1 cellular context compared by ENCODE assay signal in the genomic region with DNA sequence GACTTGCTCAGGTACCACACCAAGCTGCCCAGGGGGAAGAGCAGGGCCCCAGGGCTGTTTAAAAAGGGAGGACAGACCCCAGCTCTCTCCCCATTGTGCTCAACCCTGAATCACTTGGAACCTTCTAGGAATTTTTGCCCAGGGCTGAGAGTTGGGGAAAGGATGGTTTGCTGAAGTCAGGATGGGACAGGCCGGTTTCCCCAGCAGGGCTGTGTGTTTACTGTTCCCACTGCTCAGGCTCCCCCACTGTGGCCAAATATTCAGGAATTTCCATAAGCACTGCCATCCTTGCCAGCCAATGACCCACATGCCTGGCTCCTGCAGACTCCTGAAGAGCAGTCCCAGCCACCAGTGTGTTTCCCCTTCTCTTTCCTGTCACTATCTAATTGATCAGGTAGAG.
TF ChIP-seq lines count a peak whose summit lies in the region.

No MANE protein-coding gene starts in this region.

TF ChIP-seq in H1, 55 proteins besides CTCF, POLR2A, EP300 and RAD21:
- no peak for TF ChIP-seq SAP30 (IDR thresholded peaks at IDR 0.05; ENCODE audit: insufficient read depth, insufficient replicate concordance, low read length)
- TF ChIP-seq YY1 (IDR thresholded peaks at IDR 0.05; ENCODE audit: low read depth, low read length), result no peak
- no peak for TF ChIP-seq CHD1 (IDR thresholded peaks at IDR 0.05; ENCODE audit: low read depth, low read length)
- TF ChIP-seq TBP (IDR thresholded peaks at IDR 0.05; ENCODE audit: low read depth, low read length), result no peak
- TF ChIP-seq RNF2 (IDR thresholded peaks at IDR 0.05; ENCODE audit: borderline replicate concordance, low read depth, low read length, missing control alignments, poor library complexity, severe bottlenecking), result no peak
- TF ChIP-seq EZH2 (IDR thresholded peaks at IDR 0.05; ENCODE audit: low read depth, low read length, severe bottlenecking), result no peak
- TF ChIP-seq, protein P1, sequence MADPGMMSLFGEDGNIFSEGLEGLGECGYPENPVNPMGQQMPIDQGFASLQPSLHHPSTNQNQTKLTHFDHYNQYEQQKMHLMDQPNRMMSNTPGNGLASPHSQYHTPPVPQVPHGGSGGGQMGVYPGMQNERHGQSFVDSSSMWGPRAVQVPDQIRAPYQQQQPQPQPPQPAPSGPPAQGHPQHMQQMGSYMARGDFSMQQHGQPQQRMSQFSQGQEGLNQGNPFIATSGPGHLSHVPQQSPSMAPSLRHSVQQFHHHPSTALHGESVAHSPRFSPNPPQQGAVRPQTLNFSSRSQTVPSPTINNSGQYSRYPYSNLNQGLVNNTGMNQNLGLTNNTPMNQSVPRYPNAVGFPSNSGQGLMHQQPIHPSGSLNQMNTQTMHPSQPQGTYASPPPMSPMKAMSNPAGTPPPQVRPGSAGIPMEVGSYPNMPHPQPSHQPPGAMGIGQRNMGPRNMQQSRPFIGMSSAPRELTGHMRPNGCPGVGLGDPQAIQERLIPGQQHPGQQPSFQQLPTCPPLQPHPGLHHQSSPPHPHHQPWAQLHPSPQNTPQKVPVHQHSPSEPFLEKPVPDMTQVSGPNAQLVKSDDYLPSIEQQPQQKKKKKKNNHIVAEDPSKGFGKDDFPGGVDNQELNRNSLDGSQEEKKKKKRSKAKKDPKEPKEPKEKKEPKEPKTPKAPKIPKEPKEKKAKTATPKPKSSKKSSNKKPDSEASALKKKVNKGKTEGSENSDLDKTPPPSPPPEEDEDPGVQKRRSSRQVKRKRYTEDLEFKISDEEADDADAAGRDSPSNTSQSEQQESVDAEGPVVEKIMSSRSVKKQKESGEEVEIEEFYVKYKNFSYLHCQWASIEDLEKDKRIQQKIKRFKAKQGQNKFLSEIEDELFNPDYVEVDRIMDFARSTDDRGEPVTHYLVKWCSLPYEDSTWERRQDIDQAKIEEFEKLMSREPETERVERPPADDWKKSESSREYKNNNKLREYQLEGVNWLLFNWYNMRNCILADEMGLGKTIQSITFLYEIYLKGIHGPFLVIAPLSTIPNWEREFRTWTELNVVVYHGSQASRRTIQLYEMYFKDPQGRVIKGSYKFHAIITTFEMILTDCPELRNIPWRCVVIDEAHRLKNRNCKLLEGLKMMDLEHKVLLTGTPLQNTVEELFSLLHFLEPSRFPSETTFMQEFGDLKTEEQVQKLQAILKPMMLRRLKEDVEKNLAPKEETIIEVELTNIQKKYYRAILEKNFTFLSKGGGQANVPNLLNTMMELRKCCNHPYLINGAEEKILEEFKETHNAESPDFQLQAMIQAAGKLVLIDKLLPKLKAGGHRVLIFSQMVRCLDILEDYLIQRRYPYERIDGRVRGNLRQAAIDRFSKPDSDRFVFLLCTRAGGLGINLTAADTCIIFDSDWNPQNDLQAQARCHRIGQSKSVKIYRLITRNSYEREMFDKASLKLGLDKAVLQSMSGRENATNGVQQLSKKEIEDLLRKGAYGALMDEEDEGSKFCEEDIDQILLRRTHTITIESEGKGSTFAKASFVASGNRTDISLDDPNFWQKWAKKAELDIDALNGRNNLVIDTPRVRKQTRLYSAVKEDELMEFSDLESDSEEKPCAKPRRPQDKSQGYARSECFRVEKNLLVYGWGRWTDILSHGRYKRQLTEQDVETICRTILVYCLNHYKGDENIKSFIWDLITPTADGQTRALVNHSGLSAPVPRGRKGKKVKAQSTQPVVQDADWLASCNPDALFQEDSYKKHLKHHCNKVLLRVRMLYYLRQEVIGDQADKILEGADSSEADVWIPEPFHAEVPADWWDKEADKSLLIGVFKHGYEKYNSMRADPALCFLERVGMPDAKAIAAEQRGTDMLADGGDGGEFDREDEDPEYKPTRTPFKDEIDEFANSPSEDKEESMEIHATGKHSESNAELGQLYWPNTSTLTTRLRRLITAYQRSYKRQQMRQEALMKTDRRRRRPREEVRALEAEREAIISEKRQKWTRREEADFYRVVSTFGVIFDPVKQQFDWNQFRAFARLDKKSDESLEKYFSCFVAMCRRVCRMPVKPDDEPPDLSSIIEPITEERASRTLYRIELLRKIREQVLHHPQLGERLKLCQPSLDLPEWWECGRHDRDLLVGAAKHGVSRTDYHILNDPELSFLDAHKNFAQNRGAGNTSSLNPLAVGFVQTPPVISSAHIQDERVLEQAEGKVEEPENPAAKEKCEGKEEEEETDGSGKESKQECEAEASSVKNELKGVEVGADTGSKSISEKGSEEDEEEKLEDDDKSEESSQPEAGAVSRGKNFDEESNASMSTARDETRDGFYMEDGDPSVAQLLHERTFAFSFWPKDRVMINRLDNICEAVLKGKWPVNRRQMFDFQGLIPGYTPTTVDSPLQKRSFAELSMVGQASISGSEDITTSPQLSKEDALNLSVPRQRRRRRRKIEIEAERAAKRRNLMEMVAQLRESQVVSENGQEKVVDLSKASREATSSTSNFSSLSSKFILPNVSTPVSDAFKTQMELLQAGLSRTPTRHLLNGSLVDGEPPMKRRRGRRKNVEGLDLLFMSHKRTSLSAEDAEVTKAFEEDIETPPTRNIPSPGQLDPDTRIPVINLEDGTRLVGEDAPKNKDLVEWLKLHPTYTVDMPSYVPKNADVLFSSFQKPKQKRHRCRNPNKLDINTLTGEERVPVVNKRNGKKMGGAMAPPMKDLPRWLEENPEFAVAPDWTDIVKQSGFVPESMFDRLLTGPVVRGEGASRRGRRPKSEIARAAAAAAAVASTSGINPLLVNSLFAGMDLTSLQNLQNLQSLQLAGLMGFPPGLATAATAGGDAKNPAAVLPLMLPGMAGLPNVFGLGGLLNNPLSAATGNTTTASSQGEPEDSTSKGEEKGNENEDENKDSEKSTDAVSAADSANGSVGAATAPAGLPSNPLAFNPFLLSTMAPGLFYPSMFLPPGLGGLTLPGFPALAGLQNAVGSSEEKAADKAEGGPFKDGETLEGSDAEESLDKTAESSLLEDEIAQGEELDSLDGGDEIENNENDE (IDR thresholded peaks at IDR 0.05; ENCODE audit: insufficient replicate concordance, low read length), result no peak
- no peak for TF ChIP-seq TEAD4 (IDR thresholded peaks at IDR 0.05; ENCODE audit: low read depth, low read length)
- TF ChIP-seq CREB1 (IDR thresholded peaks at IDR 0.05), result no peak
